25 cellular contexts compared by ENCODE assay signal in genomic region chr17:79932446-79932845, GRCh38.
A peak's percentile ranks its signal among the peaks of the same experiment; 100 is the strongest.
DNase-seq lines count a peak whose midpoint lies in the region; ATAC-seq, FAIRE-seq and TF ChIP-seq lines count a peak whose summit lies in the region.
"Had no signal": no experiment of that assay in that cellular context is flagged by ENCODE, and none has a peak within 500 bp of the region (broad histone marks: within the 10 kb centered on the region; RNA-seq: fewer than 3 reads in every experiment).

No MANE protein-coding gene starts in this region.

- DNase-seq in A549 (ENCODE audit: low read depth in 1 of 2, low spot score in 1 of 2) (no peak), Caco-2 (no peak), SW480 (ENCODE audit: low spot score) (peak; percentile 70), memory B cell (ENCODE audit: low spot score in 2 of 2) (no peak), NCI-H446 (lab: John Stamatoyannopoulos, UW) (no peak), MG63 (no peak), AG20443 (ENCODE audit: low spot score) (no peak)
- DNase-seq: activated CD4-positive, alpha-beta T cell treated with anti-CD3 and anti-CD28 coated beads, Interleukin-2, amount 50 U/mL, for 4 hours; activated naive CD4-positive, alpha-beta T cell treated with anti-CD3 and anti-CD28 coated beads for 36 hours; adrenal gland; brain microvascular endothelial cell; GM23248; naive thymus-derived CD8-positive, alpha-beta T cell; NCI-H2029 treated with DMSO at 0.1 percent for 48 hours; NCI-H345; NCI-H748 treated with DMSO at 0.1 percent for 48 hours; right cardiac atrium; SHP77; stimulated activated CD4-positive, alpha-beta T cell treated with anti-CD3 and anti-CD28 coated beads, Interleukin-2, amount 100 ng/mL, for 48 hours; upper lobe of right lung had no signal

- H3K4me1 Mint-ChIP-seq in Caco-2 (ENCODE audit: low read depth, unreplicated experiment) (peaks cover 44% of the 10 kb centered on the region), memory B cell (peaks cover 56% of the 10 kb centered on the region)

- CTCF ChIA-PET in A549 (lab: Yijun Ruan, JAX), result interaction anchor here (0.8 to 1.3 kb wide), 2 partner anchors 92 to 495 kb away, joined by 3 to 6 read pairs; no protein-coding TSS in a partner anchor
- CTCF ChIA-PET in Caco-2 (lab: Charles Lee), result no interaction called here

- H3K4me1 ChIP-seq in A549 (peaks cover 69% of the 10 kb centered on the region), Caco-2 (peaks cover 44% of the 10 kb centered on the region)
- H3K4me1 ChIP-seq: parathyroid adenoma had no signal

- H3K36me3 ChIP-seq in Caco-2 (ENCODE audit: control insufficient read depth, insufficient read depth, low read length), result no peaks in the 10 kb centered on the region
- H3K36me3 ChIP-seq in MG63, result no peaks in the 10 kb centered on the region
- H3K36me3 ChIP-seq: adrenal gland, brain microvascular endothelial cell, upper lobe of right lung had no signal

- intact Hi-C loops in Caco-2 (cut with micrococcal nuclease; ENCODE audit: unreplicated experiment), result no loop called here

- FAIRE-seq in A549 (lab: Jason Lieb, UNC), result no peak
- FAIRE-seq: D721Med, keratinocyte had no signal

- BruUV-seq in Caco-2 (replicated peaks; lab: Mats Ljungman, UMichigan), result TSS peak; percentile 21

- no peak for TF ChIP-seq POLR2A in A549 (IDR thresholded peaks at IDR 0.05; ENCODE audit: low read length)

- H3K36me3 Mint-ChIP-seq in Caco-2 (ENCODE audit: insufficient read depth, unreplicated experiment) (peaks cover 30% of the 10 kb centered on the region), memory B cell (no peaks in the 10 kb centered on the region)
- H3K36me3 Mint-ChIP-seq: naive thymus-derived CD8-positive, alpha-beta T cell had no signal

- H3K4me2 ChIP-seq in A549, result peak overlapping the region; percentile 81

- TF ChIP-seq CTCF in A549 (IDR thresholded peaks at IDR 0.05) (no peak), Caco-2 (IDR thresholded peaks at IDR 0.05; ENCODE audit: insufficient read depth in 1 of 2, low read depth in 1 of 2, low read length in 1 of 2, severe bottlenecking in 1 of 2, unreplicated experiment in 1 of 2) (no peak)

- no peaks in the 10 kb centered on the region for H3K9me3 Mint-ChIP-seq in Caco-2 (ENCODE audit: unreplicated experiment)
- H3K9me3 Mint-ChIP-seq in memory B cell, result no peaks in the 10 kb centered on the region
- H3K9me3 Mint-ChIP-seq: activated naive CD4-positive, alpha-beta T cell treated with anti-CD3 and anti-CD28 coated beads for 36 hours; naive thymus-derived CD8-positive, alpha-beta T cell had no signal

- no peak for TF ChIP-seq EP300 in A549 (IDR thresholded peaks at IDR 0.05)

- H3K4me3 Mint-ChIP-seq in Caco-2 (ENCODE audit: unreplicated experiment), result peak overlapping the region; percentile 27
- no peak overlapping the region for H3K4me3 Mint-ChIP-seq in memory B cell
- H3K4me3 Mint-ChIP-seq: activated naive CD4-positive, alpha-beta T cell treated with anti-CD3 and anti-CD28 coated beads for 36 hours had no signal

- H3K27ac ChIP-seq in A549, result peak overlapping the region; percentile 94; a peak in 5 of 6 replicates
- H3K27ac ChIP-seq: adrenal gland, brain microvascular endothelial cell, C4-2B, GM23248, parathyroid adenoma, upper lobe of right lung had no signal

- H3K27ac Mint-ChIP-seq in Caco-2 (ENCODE audit: unreplicated experiment), result peak overlapping the region; percentile 80
- H3K27ac Mint-ChIP-seq in memory B cell, result peak overlapping the region; percentile 21

- H3K9me3 ChIP-seq in A549 (no peaks in the 10 kb centered on the region), Caco-2 (no peaks in the 10 kb centered on the region), MG63 (no peaks in the 10 kb centered on the region)
- H3K9me3 ChIP-seq: adrenal gland, upper lobe of right lung had no signal

- H3K27me3 Mint-ChIP-seq in Caco-2 (ENCODE audit: insufficient read depth, unreplicated experiment) (no peaks in the 10 kb centered on the region), memory B cell (peaks cover 1% of the 10 kb centered on the region)

- H3K4me3 ChIP-seq in A549 (no peak overlapping the region), Caco-2 (ENCODE audit: low read depth, low read length) (no peak overlapping the region), MG63 (no peak overlapping the region)
- H3K4me3 ChIP-seq: adrenal gland, GM23248, upper lobe of right lung had no signal

- TF ChIP-seq RAD21 in A549 (conservative IDR thresholded peaks at IDR 0.05 in 1 of 2, IDR thresholded peaks at IDR 0.05 in 1 of 2), result no peak

- no peak for ATAC-seq in A549
- no peak for ATAC-seq in memory B cell (ENCODE audit: low read depth)
- ATAC-seq in HG02610 (IDR thresholded peaks at IDR 0.05; ENCODE audit: unreplicated experiment), result no peak
- ATAC-seq: naive thymus-derived CD8-positive, alpha-beta T cell; right cardiac atrium; upper lobe of right lung had no signal

- 79% methylated on average over 4 of the region's 4 CpGs for WGBS in A549 (ENCODE audit: missing lambda C conversion rate)

- no peaks in the 10 kb centered on the region for H3K27me3 ChIP-seq in Caco-2 (replicated peaks; ENCODE audit: control insufficient read depth, insufficient read depth, low read length)
- H3K27me3 ChIP-seq in MG63, result no peaks in the 10 kb centered on the region

- POLR2A ChIA-PET in A549 (lab: Yijun Ruan, JAX), result no interaction called here
- POLR2A ChIA-PET in Caco-2 (lab: Charles Lee), result no interaction called here

TF ChIP-seq in A549, 52 proteins besides CTCF, POLR2A, EP300 and RAD21:
- no peak for TF ChIP-seq RFX5 (IDR thresholded peaks at IDR 0.05)
